Comparison of ENCODE assay signal across 8 cellular contexts in the genomic region with DNA sequence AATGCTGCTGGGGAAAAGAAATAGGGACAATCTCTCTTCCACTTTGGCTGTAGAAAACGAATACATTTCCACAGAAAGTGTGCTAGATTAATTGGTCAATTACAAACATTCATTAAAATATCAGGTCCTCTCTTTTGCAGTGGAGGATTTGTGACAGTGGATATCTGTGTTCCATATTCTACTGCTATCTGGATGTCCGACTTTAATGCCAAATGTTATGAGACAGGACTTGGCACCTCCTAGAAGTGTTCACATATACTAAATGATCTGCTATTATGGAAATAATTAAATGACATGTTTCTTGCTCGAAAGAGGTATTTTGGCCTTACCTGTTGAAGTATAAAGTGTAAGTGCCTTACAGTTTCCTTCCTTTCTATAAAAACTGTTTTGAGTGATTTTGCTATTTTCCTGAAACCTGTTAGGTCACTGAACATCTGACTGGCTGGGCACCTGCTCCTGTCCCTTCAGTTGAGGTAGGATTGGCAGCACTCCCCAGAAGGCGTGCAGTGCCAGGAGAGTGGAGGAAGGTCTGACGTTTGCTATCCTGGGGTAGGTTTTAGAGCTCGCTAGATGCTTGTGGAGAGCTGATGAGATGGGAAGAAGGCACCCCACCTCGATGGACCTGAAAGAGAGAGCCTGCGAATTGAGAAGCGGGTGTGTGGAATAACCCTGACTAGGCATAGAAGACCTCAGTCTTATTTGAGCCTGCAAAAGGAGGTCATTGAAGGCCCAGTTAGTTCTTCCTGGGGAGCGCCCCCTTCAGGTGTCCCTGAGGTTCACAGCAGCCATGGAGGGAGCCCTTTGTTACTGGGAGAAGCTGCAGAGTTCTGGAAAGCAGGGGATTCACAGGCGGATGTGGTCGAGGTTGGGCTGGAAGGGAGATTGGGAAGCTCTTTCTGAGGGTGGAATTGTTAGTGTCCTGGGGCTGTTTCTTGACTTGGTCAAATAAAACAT.
DNase-seq lines count a peak whose midpoint lies in the region; ATAC-seq, FAIRE-seq and TF ChIP-seq lines count a peak whose summit lies in the region.

No MANE protein-coding gene starts in this region.

- 57 to 64% methylated on average over 12 of the region's 12 CpGs for WGBS in lung, 2 donors

- no peak for ATAC-seq in lung (ENCODE audit: insufficient read depth, low FRiP score)
- ATAC-seq in HG02981 (IDR thresholded peaks at IDR 0.05; ENCODE audit: unreplicated experiment) = no peak
- no peak for ATAC-seq in HG03139 (IDR thresholded peaks at IDR 0.05; ENCODE audit: unreplicated experiment)
- ATAC-seq in HG03045 (IDR thresholded peaks at IDR 0.05; ENCODE audit: unreplicated experiment) = no peak

- FAIRE-seq in urothelium cell line (lab: Jason Lieb, UNC) = no peak

- peak overlapping the region; percentile 97 for H3K27ac Mint-ChIP-seq in Calu3 (ENCODE audit: unreplicated experiment)

- H3K27me3 ChIP-seq in breast epithelium (no peaks in the 10 kb centered on the region), lung (ENCODE audit: control insufficient read depth, insufficient read depth) (no peaks in the 10 kb centered on the region)

- no TSS peak for BruUV-seq in Calu3 (replicated peaks; lab: Mats Ljungman, UMichigan)

- H3K4me1 Mint-ChIP-seq in Calu3 (ENCODE audit: low read depth, unreplicated experiment) = peaks cover 14% of the 10 kb centered on the region

- no peaks in the 10 kb centered on the region for H3K27me3 Mint-ChIP-seq in Calu3 (ENCODE audit: unreplicated experiment)

- H3K9me3 ChIP-seq in breast epithelium (no peaks in the 10 kb centered on the region), lung (ENCODE audit: control insufficient read depth in 2 of 2, insufficient read depth in 1 of 2, low read length in 1 of 2) (peaks cover 0 to 4% of the 10 kb centered on the region in 2 donors)

- H3K9me3 Mint-ChIP-seq in Calu3 (ENCODE audit: low read depth, unreplicated experiment) = no peaks in the 10 kb centered on the region

- peak overlapping the region; percentile 93 for H3K4me3 Mint-ChIP-seq in Calu3 (ENCODE audit: low read depth, unreplicated experiment)

- no peaks in the 10 kb centered on the region for H3K36me3 ChIP-seq in breast epithelium
- peaks cover 0 to 2% of the 10 kb centered on the region in 2 donors for H3K36me3 ChIP-seq in lung (ENCODE audit: control insufficient read depth in 2 of 2, insufficient read depth in 2 of 2, low read length in 2 of 2)

- TF ChIP-seq CTCF in Calu3 (IDR thresholded peaks at IDR 0.05; ENCODE audit: unreplicated experiment) (no peak), breast epithelium (IDR thresholded peaks at IDR 0.05) (no peak), lung (IDR thresholded peaks at IDR 0.05; ENCODE audit: control extremely low read depth, extremely low read depth) (no peak)

- intact Hi-C loops in Calu3 (cut with micrococcal nuclease; ENCODE audit: unreplicated experiment) (loop anchor here (5.0 to 10.0 kb wide), 3 partner anchors 59 to 227 kb away; no protein-coding TSS in a partner anchor), breast epithelium (cut with DNase I; ENCODE audit: low total_unique reads) (no loop called here)

- no peaks in the 10 kb centered on the region for H3K4me1 ChIP-seq in breast epithelium
- H3K4me1 ChIP-seq in lung (ENCODE audit: control insufficient read depth in 2 of 2, insufficient read depth in 2 of 2, low read length in 2 of 2) = peaks cover 13 to 21% of the 10 kb centered on the region in 2 donors

- no peak for TF ChIP-seq POLR2A in breast epithelium (IDR thresholded peaks at IDR 0.05)

- DNase-seq in Calu3 (no peak), LHCN-M2 (ENCODE audit: low read depth) (peak; percentile 40), breast epithelium (ENCODE audit: low spot score in 2 of 2) (no peak), lung (ENCODE audit: low spot score) (no peak), urothelium cell line (ENCODE audit: low spot score) (peak; percentile 12)

- CTCF ChIA-PET in Calu3 (lab: Charles Lee) = interaction anchor here (1.0 kb wide), 1 partner anchor 9 kb away, joined by 3 read pairs; no protein-coding TSS in a partner anchor

- H3K4me3 ChIP-seq in breast epithelium (peak overlapping the region; percentile 76 to 96 (median 89)), lung (peak overlapping the region; percentile 94)

- H3K27ac ChIP-seq in breast epithelium (peak overlapping the region; percentile 93 to 97), lung (ENCODE audit: low read depth in 1 of 2, low read length in 1 of 2) (peak overlapping the region; percentile 94 to 98)

- H3K36me3 Mint-ChIP-seq in Calu3 (ENCODE audit: insufficient read depth, unreplicated experiment) = peaks cover 36% of the 10 kb centered on the region

Comparison
In these comparisons a context has a peak if more than half of its experiments do, and no peak if none do; other contexts are left out.
1. DNase-seq: peak in LHCN-M2 (single experiment) and urothelium cell line (single experiment); none in Calu3 (single experiment), breast epithelium (0 of 2) and lung (single experiment).